ENCODE assay signal across 30 cellular contexts in genomic region chr4:77761595-77761994, GRCh38.
"Had no signal": no experiment of that assay in that cellular context is flagged by ENCODE, and none has a peak within 500 bp of the region (broad histone marks: within the 10 kb centered on the region; RNA-seq: fewer than 3 reads in every experiment).

No MANE protein-coding gene starts in this region.

- H3K4me2 ChIP-seq: neural progenitor cell, smooth muscle cell had no signal

- H3K36me3 ChIP-seq: ovary, thoracic aorta, thyroid gland had no signal

- H2AFZ ChIP-seq: neural progenitor cell, parathyroid adenoma had no signal

- H3K4me1 ChIP-seq: neural progenitor cell, parathyroid adenoma, psoas muscle, stomach, thyroid gland, tibial nerve, upper lobe of left lung, vagina had no signal

- H3K4me1 Mint-ChIP-seq: nephron, neural progenitor cell had no signal

- ATAC-seq: naive thymus-derived CD4-positive, alpha-beta T cell; psoas muscle; right cardiac atrium; sciatic nerve; stimulated activated memory B cell treated with anti-CD40 and anti-IgM and Interleukin-4, amounts not matched to agents 10 μg/mL and 1 μg/mL and 100 μg/mL, for 72 hours had no signal

- H3K4me3 ChIP-seq: neural progenitor cell, ovary, psoas muscle, skin epidermis, smooth muscle cell, spleen, stomach, thoracic aorta, thyroid gland, tibial nerve, upper lobe of left lung, vagina had no signal

- H3K27me3 ChIP-seq: neural progenitor cell, ovary, spleen, stomach, thyroid gland, tibial nerve, upper lobe of left lung, vagina had no signal

- FAIRE-seq: urothelium cell line had no signal

- H3K4me3 Mint-ChIP-seq: nephron; neural progenitor cell; stimulated activated memory B cell treated with anti-CD40 and anti-IgM and Interleukin-4, amounts not matched to agents 10 μg/mL and 1 μg/mL and 100 μg/mL, for 72 hours; stimulated activated naive CD8-positive, alpha-beta T cell treated with anti-CD3 and anti-CD28 coated beads, Interleukin-15, Interleukin-2, amounts not matched to agents 100 ng/mL and 50 ng/mL, for 24 hours had no signal

- H3K27ac ChIP-seq: neural progenitor cell, ovary, parathyroid adenoma, psoas muscle, skin epidermis, spleen, stomach, thoracic aorta, thyroid gland, tibial nerve, upper lobe of left lung, vagina had no signal

- H3K27me3 Mint-ChIP-seq: naive thymus-derived CD4-positive, alpha-beta T cell; progenitor cell of endocrine pancreas; stimulated activated memory B cell treated with anti-CD40 and anti-IgM and Interleukin-4, amounts not matched to agents 10 μg/mL and 1 μg/mL and 100 μg/mL, for 72 hours; stimulated activated naive CD8-positive, alpha-beta T cell treated with anti-CD3 and anti-CD28 coated beads, Interleukin-15, Interleukin-2, amounts not matched to agents 100 ng/mL and 50 ng/mL, for 24 hours had no signal

- DNase-seq: naive thymus-derived CD4-positive, alpha-beta T cell; occipital lobe; ovary; posterior cingulate gyrus; psoas muscle; right cardiac atrium; spleen; stimulated activated CD4-positive, alpha-beta T cell treated with anti-CD3 and anti-CD28 coated beads, Interleukin-12 subunit alpha, Interleukin-12 subunit beta, amount 100 ng/mL, for 4 hours; stimulated activated CD4-positive, alpha-beta T cell treated with anti-CD3 and anti-CD28 coated beads, Interleukin-1b, Interleukin-23, amount 100 ng/mL, for 48 hours; stimulated activated CD4-positive, alpha-beta T cell treated with anti-CD3 and anti-CD28 coated beads, Interleukin-4, amount 100 ng/mL, for 1 hour; stimulated activated CD4-positive, alpha-beta T cell treated with anti-CD3 and anti-CD28 coated beads, Interleukin-4, amount 100 ng/mL, for 4 hours; stimulated activated CD8-positive, alpha-beta memory T cell treated with anti-CD3 and anti-CD28 coated beads, Interleukin-4, amount 100 ng/mL, for 48 hours; stimulated activated naive CD4-positive, alpha-beta T cell; stomach; thyroid gland; trophoblast cell; upper lobe of left lung had no signal

- H3K9ac ChIP-seq: neural progenitor cell, parathyroid adenoma had no signal

- H3K9me3 ChIP-seq: ovary, thyroid gland had no signal

- H3K27ac Mint-ChIP-seq: nephron; neural progenitor cell; progenitor cell of endocrine pancreas; stimulated activated memory B cell treated with anti-CD40 and anti-IgM and Interleukin-4, amounts not matched to agents 10 μg/mL and 1 μg/mL and 100 μg/mL, for 72 hours; stimulated activated naive CD8-positive, alpha-beta T cell treated with anti-CD3 and anti-CD28 coated beads, Interleukin-15, Interleukin-2, amounts not matched to agents 100 ng/mL and 50 ng/mL, for 24 hours had no signal
